25 cellular contexts compared by ENCODE assay signal in the genomic region with DNA sequence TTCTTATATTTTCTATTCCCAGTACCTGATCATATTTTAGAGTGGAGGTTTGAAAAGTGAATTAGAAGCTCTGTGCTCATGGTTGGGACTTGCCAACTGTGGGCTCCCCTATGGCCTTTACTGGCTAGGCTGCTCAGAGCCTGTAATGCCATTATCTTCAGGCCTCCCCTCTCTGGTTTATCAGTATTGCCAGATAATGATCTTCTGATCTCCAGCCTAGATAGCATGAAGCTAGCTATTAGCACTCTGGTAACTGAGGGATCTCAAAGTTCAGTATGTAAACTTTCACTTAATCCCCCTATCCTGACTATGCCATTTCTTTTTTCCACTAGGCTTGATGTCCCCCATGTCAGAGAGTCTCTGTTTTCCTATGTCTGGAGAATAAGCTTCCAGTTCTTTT.
"Had no signal": no experiment of that assay in that cellular context is flagged by ENCODE, and none has a peak within 500 bp of the region (broad histone marks: within the 10 kb centered on the region; RNA-seq: fewer than 3 reads in every experiment).

No MANE protein-coding gene starts in this region.

- DNase-seq: activated CD4-positive, alpha-beta memory T cell treated with anti-CD3 and anti-CD28 coated beads, Interleukin-2, amount 10 ng/mL, durations not matched to agents 7 days and 5 days; activated CD4-positive, alpha-beta T cell treated with anti-CD3 and anti-CD28 coated beads, Interleukin-2, amount 10 ng/mL, durations not matched to agents 24 days and 14 days; activated CD8-positive, alpha-beta memory T cell treated with anti-CD3 and anti-CD28 coated beads, Interleukin-2, amount 10 ng/mL, durations not matched to agents 7 days and 5 days; activated gamma-delta T cell; activated naive CD4-positive, alpha-beta T cell treated with anti-CD3 and anti-CD28 coated beads, Interleukin-2, amount 50 U/mL, for 16 hours; activated T-cell treated with anti-CD3 and anti-CD28 coated beads for 4 hours; aorta; caudate nucleus; effector memory CD4-positive, alpha-beta T cell; head of caudate nucleus; hypothalamus; stimulated activated CD4-positive, alpha-beta T cell treated with anti-CD3 and anti-CD28 coated beads, Interleukin-4, amount 100 ng/mL, for 1 hour; stimulated activated naive CD4-positive, alpha-beta T cell; T-cell; upper lobe of left lung had no signal

- H3K27ac ChIP-seq: esophagus muscularis mucosa, gastroesophageal sphincter, thoracic aorta, upper lobe of left lung, VCaP had no signal

- ATAC-seq: activated CD4-positive, CD25-positive, alpha-beta regulatory T cell treated with anti-CD3 and anti-CD28 coated beads, Interleukin-2, amount 50 U/mL, for 24 hours; activated CD8-positive, alpha-beta memory T cell treated with anti-CD3 and anti-CD28 coated beads, Interleukin-2, amount 10 ng/mL, durations not matched to agents 7 days and 5 days; gastroesophageal sphincter; sciatic nerve; T-cell had no signal

- H3K36me3 ChIP-seq: esophagus muscularis mucosa, gastroesophageal sphincter, thoracic aorta, upper lobe of left lung had no signal

- H3K4me3 Mint-ChIP-seq: activated CD4-positive, alpha-beta memory T cell treated with anti-CD3 and anti-CD28 coated beads, Interleukin-2, amount 10 ng/mL, durations not matched to agents 7 days and 5 days; activated CD4-positive, alpha-beta T cell treated with anti-CD3 and anti-CD28 coated beads, Interleukin-2, amount 10 ng/mL, durations not matched to agents 24 days and 14 days; activated CD8-positive, alpha-beta memory T cell treated with anti-CD3 and anti-CD28 coated beads, Interleukin-2, amount 10 ng/mL, durations not matched to agents 7 days and 5 days; activated T-helper 1 cell treated with anti-CD3 and anti-CD28 coated beads, Interleukin-12 subunit alpha, Interleukin-12 subunit beta, Interleukin-2, Interleukin-4 antibody, amounts not matched to agents 30 ng/mL and 10 ng/mL and 1 ng/mL, durations not matched to agents 14 hours and 24 hours and 36 hours; brain; nephron; T-cell; T-helper 2 cell treated with Interferon-gamma antibody and Interleukin-4, amounts not matched to agents 5 μg/mL and 100 μg/mL, for 36 hours had no signal

- H3K9me3 ChIP-seq: esophagus muscularis mucosa, gastroesophageal sphincter, thoracic aorta, upper lobe of left lung had no signal

- H3K27me3 Mint-ChIP-seq: activated CD4-positive, alpha-beta memory T cell treated with anti-CD3 and anti-CD28 coated beads, Interleukin-2, amount 10 ng/mL, durations not matched to agents 7 days and 5 days; activated CD8-positive, alpha-beta memory T cell treated with anti-CD3 and anti-CD28 coated beads, Interleukin-2, amount 10 ng/mL, durations not matched to agents 7 days and 5 days; brain; T-cell had no signal

- H3K27ac Mint-ChIP-seq: activated CD4-positive, alpha-beta memory T cell treated with anti-CD3 and anti-CD28 coated beads, Interleukin-2, amount 10 ng/mL, durations not matched to agents 7 days and 5 days; activated CD4-positive, alpha-beta T cell treated with anti-CD3 and anti-CD28 coated beads, Interleukin-2, amount 10 ng/mL, durations not matched to agents 24 days and 14 days; activated CD8-positive, alpha-beta memory T cell treated with anti-CD3 and anti-CD28 coated beads, Interleukin-2, amount 10 ng/mL, durations not matched to agents 7 days and 5 days; activated T-helper 1 cell treated with anti-CD3 and anti-CD28 coated beads, Interleukin-12 subunit alpha, Interleukin-12 subunit beta, Interleukin-2, Interleukin-4 antibody, amounts not matched to agents 30 ng/mL and 10 ng/mL and 1 ng/mL, durations not matched to agents 14 hours and 24 hours and 36 hours; brain; nephron; T-cell; T-helper 2 cell treated with Interferon-gamma antibody and Interleukin-4, amounts not matched to agents 5 μg/mL and 100 μg/mL, for 36 hours had no signal

- H3K9me3 Mint-ChIP-seq: activated CD4-positive, alpha-beta memory T cell treated with anti-CD3 and anti-CD28 coated beads, Interleukin-2, amount 10 ng/mL, durations not matched to agents 7 days and 5 days; activated CD4-positive, alpha-beta T cell treated with anti-CD3 and anti-CD28 coated beads, Interleukin-2, amount 10 ng/mL, durations not matched to agents 24 days and 14 days; activated T-helper 1 cell treated with anti-CD3 and anti-CD28 coated beads, Interleukin-12 subunit alpha, Interleukin-12 subunit beta, Interleukin-2, Interleukin-4 antibody, amounts not matched to agents 30 ng/mL and 10 ng/mL and 1 ng/mL, durations not matched to agents 14 hours and 24 hours and 36 hours; nephron; T-cell; T-helper 2 cell treated with Interferon-gamma antibody and Interleukin-4, amounts not matched to agents 5 μg/mL and 100 μg/mL, for 36 hours had no signal

- H3K27me3 ChIP-seq: esophagus muscularis mucosa, gastroesophageal sphincter, upper lobe of left lung had no signal

- H3K36me3 Mint-ChIP-seq: brain, T-cell had no signal

- H3K4me3 ChIP-seq: esophagus muscularis mucosa, gastroesophageal sphincter, thoracic aorta, upper lobe of left lung had no signal
